In the genomic region with DNA sequence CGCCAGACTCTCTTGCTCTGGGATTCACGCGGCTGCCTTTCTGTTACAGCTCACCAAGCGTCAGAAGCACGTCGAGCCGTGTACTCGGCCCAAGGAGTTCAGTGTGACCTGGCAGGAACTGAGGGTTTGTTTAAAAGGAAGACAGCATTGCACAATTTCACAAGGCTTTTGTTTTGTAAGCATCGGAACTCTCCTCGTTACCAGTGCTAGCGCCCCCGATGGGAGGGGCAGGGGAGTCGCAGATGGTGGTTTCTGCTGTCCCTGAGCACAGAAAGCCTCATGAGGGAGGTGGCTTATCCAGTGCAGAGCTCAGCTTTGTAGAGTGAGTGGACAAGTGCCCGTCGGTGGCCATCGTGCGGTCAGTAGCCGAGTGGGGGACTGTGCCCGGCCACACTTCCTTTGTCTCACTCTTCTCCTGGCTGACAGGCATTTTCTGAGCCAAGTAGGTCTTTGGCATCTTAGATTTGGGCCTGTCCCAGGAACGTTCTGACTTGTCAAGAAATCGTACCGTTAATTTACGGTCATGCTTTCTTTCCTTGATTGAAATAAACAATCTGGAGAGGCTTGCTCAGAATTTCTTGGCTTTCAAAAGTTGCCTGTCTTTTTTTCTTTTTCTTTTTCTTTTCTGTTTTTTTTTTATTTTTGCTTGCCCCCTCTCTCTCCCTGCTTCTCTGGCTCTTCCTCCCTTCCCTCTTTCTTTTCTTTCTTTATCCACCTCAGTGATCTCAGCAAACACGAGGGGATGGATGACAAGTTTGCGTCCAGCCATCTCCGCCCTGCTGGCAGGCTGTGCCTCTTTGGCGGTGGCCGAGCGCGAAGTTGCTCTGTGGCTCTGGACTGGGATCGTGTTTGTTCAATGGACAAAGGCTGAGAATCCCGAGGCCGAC, we compare ENCODE assay signal across 8 cellular contexts. TPM values are rescaled to one million over a fixed set of nuclear protein-coding genes. Genes with fewer than 3 reads are reported as not detected.
DNase-seq lines count a peak whose midpoint lies in the region; ATAC-seq and TF ChIP-seq lines count a peak whose summit lies in the region.

No MANE protein-coding gene starts in this region.

- H3K27ac ChIP-seq in cingulate gyrus (ENCODE audit: low read depth, low read length), result peak overlapping the region; percentile 67
- peak overlapping the region; percentile 50 to 71 (median 70) for H3K27ac ChIP-seq in right lobe of liver
- peak overlapping the region; percentile 40 to 74 for H3K27ac ChIP-seq in thoracic aorta

- ATAC-seq in right lobe of liver (peak; percentile 56 to 72 (median 64)), thoracic aorta (ENCODE audit: insufficient number of reproducible peaks, low FRiP score, low read depth) (peak; percentile 59), HG03432 (IDR thresholded peaks at IDR 0.05; ENCODE audit: unreplicated experiment) (no peak), HG03520 (IDR thresholded peaks at IDR 0.05; ENCODE audit: unreplicated experiment) (no peak)

- intact Hi-C loops in right lobe of liver (cut with DNase I), result loop anchor here in 1 of 2 donors (10.0 kb wide), 1 partner anchor 48 kb away; no protein-coding TSS in a partner anchor

- H3K36me3 ChIP-seq in right lobe of liver, result no peaks in the 10 kb centered on the region
- H3K36me3 ChIP-seq in thoracic aorta, result no peaks in the 10 kb centered on the region

- H3K27me3 ChIP-seq in right lobe of liver (no peaks in the 10 kb centered on the region), thoracic aorta (replicated peaks; ENCODE audit: insufficient read depth) (no peaks in the 10 kb centered on the region)

- no peak overlapping the region for H3K4me3 ChIP-seq in right lobe of liver
- peak overlapping the region; percentile 36 for H3K4me3 ChIP-seq in thoracic aorta

- H3K9me3 ChIP-seq in right lobe of liver (no peaks in the 10 kb centered on the region), thoracic aorta (no peaks in the 10 kb centered on the region)

- peak; percentile 82 for DNase-seq in ELF-1 (ENCODE audit: low read depth, low spot score)
- peak; percentile 49 for DNase-seq in NCI-H446 treated with DMSO at 0.1 percent for 48 hours (lab: John Stamatoyannopoulos, UW)
- peak; percentile 67 to 80 (median 67) for DNase-seq in right lobe of liver
- peak; percentile 59 for DNase-seq in thoracic aorta (ENCODE audit: low spot score)
- no peak for DNase-seq in SHP77 treated with DMSO at 0.1 percent for 48 hours (lab: John Stamatoyannopoulos, UW)

- WGBS in right lobe of liver (ENCODE audit: insufficient coverage, low coverage, low lambda C conversion rate, missing lambda C conversion rate), result 34% methylated on average over 27 of the region's 33 CpGs

- peak; percentile 28 for TF ChIP-seq POLR2A in right lobe of liver (IDR thresholded peaks at IDR 0.05)

- peaks cover 0 to 73% (median 26%) of the 10 kb centered on the region in 4 donors for H3K4me1 ChIP-seq in right lobe of liver
- peaks cover 27 to 41% of the 10 kb centered on the region in 2 donors for H3K4me1 ChIP-seq in thoracic aorta (ENCODE audit: control insufficient read depth in 1 of 2, low read depth in 2 of 2)

- TF ChIP-seq CTCF in right lobe of liver (IDR thresholded peaks at IDR 0.05) (peak in 3 of 4 donors; percentile 30 to 40 (median 40)), thoracic aorta (IDR thresholded peaks at IDR 0.05) (peak; percentile 38)

RNA-seq across cellular contexts. Expression of a gene that starts 7.7 kb away (rescaled TPM):
- total RNA-seq in right lobe of liver (10 to 100 TPM; 14.2 to 36.9 (median 29.1) TPM), thoracic aorta (10 to 100 TPM; 49.1 to 54.0 TPM)

Comparison
In these comparisons a context has a peak if more than half of its experiments do, and no peak if none do; other contexts are left out.
1. ATAC-seq: peak in right lobe of liver (4 of 4) and thoracic aorta (single experiment); none in HG03432 (single experiment) and HG03520 (single experiment).
2. Peak in every context shown above with its lines, with median percentiles within 50 percentile points of each other: H3K27ac ChIP-seq.